Comparison of ENCODE assay signal across 14 cellular contexts in the genomic region with DNA sequence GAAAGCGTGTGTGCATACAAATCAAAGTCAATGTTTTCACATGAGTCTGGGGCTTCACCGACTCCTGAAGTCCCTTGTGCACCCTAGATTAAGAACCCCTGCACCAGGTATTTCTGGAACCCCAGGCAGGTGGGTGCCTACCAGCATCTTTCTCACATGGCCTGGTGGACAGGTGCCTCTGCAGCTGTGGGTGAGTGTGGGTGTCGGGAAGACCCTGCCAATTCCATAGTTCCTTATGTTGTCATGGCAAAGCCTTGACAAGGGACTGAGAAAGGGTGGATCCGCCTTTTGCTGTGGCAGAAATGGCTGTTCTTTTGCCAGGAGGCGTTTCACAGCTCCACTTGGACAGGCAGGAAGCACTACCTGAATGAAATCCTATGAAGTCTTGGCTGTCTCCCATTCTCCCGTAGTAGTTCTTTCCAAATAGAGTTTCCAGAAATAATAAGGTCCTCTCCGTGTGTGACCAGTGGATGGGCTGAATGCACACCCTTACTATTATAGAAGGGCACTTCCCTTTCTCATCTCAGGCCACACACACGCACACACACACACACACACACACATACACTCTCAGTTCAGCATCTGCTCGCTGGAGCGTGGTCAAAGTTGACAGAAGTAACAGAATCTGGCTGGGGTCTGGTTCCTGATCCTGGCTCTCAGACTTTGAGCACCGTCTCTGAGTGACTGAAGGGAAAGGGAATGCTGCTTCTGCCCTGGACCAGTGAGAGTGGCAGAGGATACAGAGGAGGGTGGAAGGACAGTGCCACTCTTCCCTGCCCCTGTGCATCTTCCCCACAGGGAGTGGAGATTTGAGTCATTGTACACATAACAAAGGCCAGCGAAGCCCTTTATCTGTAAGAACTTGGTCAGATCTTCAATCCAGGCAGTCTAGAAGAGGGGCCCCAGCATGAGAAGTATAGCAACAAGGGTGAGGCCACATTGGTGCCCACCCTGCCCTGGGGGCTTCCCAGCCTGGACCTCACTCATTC. TPM values are rescaled to one million over a fixed set of nuclear protein-coding genes. Genes with fewer than 3 reads are reported as not detected.
A peak's percentile ranks its signal among the peaks of the same experiment; 100 is the strongest.
DNase-seq lines count a peak whose midpoint lies in the region; ATAC-seq and TF ChIP-seq lines count a peak whose summit lies in the region.
"Had no signal": no experiment of that assay in that cellular context is flagged by ENCODE, and none has a peak within 500 bp of the region (broad histone marks: within the 10 kb centered on the region; RNA-seq: fewer than 3 reads in every experiment).

No MANE protein-coding gene starts in this region.

- in situ Hi-C loops in GM13976 (cut with MboI; ENCODE audit: low sequenced_read_pairs, unreplicated experiment) = no loop called here

- H3K9me3 ChIP-seq in HEK293 (ENCODE audit: control insufficient read depth, insufficient read depth, low read depth, low read length) (no peaks in the 10 kb centered on the region), OCI-LY1 (ENCODE audit: low read length) (no peaks in the 10 kb centered on the region)
- H3K9me3 ChIP-seq: SK-N-SH had no signal

- peaks cover 13% of the 10 kb centered on the region for H3K4me1 Mint-ChIP-seq in neural crest cell
- H3K4me1 Mint-ChIP-seq: activated CD4-positive, alpha-beta T cell treated with anti-CD3 and anti-CD28 coated beads for 36 hours had no signal

- no peak overlapping the region for H3K4me3 ChIP-seq in HEK293 (ENCODE audit: low read depth, low read length)
- H3K4me3 ChIP-seq in OCI-LY1 (ENCODE audit: low read depth, low read length, poor library complexity, severe bottlenecking) = no peak overlapping the region

- H3K36me3 Mint-ChIP-seq in neural crest cell (ENCODE audit: low read depth) = peaks cover 20% of the 10 kb centered on the region

- no peaks in the 10 kb centered on the region for H3K4me1 ChIP-seq in HEK293 (ENCODE audit: control insufficient read depth, insufficient read depth, low read length)
- H3K4me1 ChIP-seq in OCI-LY1 (ENCODE audit: insufficient read depth, low read length, severe bottlenecking) = peaks cover 29% of the 10 kb centered on the region

- H3K9me3 Mint-ChIP-seq in neural crest cell = no peaks in the 10 kb centered on the region

- CTCF ChIA-PET in HEK293 (lab: Yijun Ruan, JAX) = no interaction called here

- no peak overlapping the region for H3K4me3 Mint-ChIP-seq in neural crest cell
- H3K4me3 Mint-ChIP-seq: activated CD4-positive, alpha-beta T cell treated with anti-CD3 and anti-CD28 coated beads for 36 hours had no signal

- H3K27me3 Mint-ChIP-seq in neural crest cell (ENCODE audit: low read depth) = no peaks in the 10 kb centered on the region
- H3K27me3 Mint-ChIP-seq: activated CD4-positive, alpha-beta T cell treated with anti-CD3 and anti-CD28 coated beads for 36 hours had no signal

- ATAC-seq in HG02973 (IDR thresholded peaks at IDR 0.05; ENCODE audit: unreplicated experiment) = no peak
- ATAC-seq in HG03520 (IDR thresholded peaks at IDR 0.05; ENCODE audit: unreplicated experiment) = no peak
- ATAC-seq: activated CD4-positive, alpha-beta T cell treated with anti-CD3 and anti-CD28 coated beads for 36 hours had no signal

- peak overlapping the region; percentile 1 for H3K27ac Mint-ChIP-seq in neural crest cell (ENCODE audit: unreplicated experiment)
- H3K27ac Mint-ChIP-seq: activated CD4-positive, alpha-beta T cell treated with anti-CD3 and anti-CD28 coated beads for 36 hours had no signal

- no peaks in the 10 kb centered on the region for H4K20me1 ChIP-seq in OCI-LY1 (ENCODE audit: insufficient read depth, low read length)

- no peak overlapping the region for H3K9ac ChIP-seq in OCI-LY1 (ENCODE audit: low read length)
- H3K9ac ChIP-seq: SK-N-SH had no signal

- TF ChIP-seq CTCF in GM13976 (IDR thresholded peaks at IDR 0.05; ENCODE audit: borderline replicate concordance, control extremely low read depth, extremely low read depth, insufficient read depth, missing control alignments) = no peak
- TF ChIP-seq CTCF in HEK293 (tag by site-specific recombination; IDR thresholded peaks at IDR 0.05) = no peak
- TF ChIP-seq CTCF in OCI-LY1 (IDR thresholded peaks at IDR 0.05; ENCODE audit: low read length) = no peak
- TF ChIP-seq CTCF in neural crest cell (conservative IDR thresholded peaks at IDR 0.05) = no peak

- DNase-seq in GM13976 (ENCODE audit: low spot score) (peak; percentile 67), neural crest cell (ENCODE audit: low read depth, low spot score) (no peak), HUDEP-2 (lab: John Stamatoyannopoulos, UW; ENCODE audit: unreplicated experiment in 76 of 76) (no peak)
- DNase-seq in stimulated activated CD4-positive, alpha-beta T cell treated with anti-CD3 and anti-CD28 coated beads, Interleukin-2, amount 100 ng/mL, for 24 hours = no peak
- DNase-seq: activated CD4-positive, alpha-beta T cell treated with anti-CD3 and anti-CD28 coated beads for 36 hours; activated naive CD4-positive, alpha-beta T cell treated with Interleukin-2 at 50 U/mL for 16 hours; DMS79 treated with DMSO at 0.1 percent for 48 hours; KG1; NCI-H510A had no signal

- no peaks in the 10 kb centered on the region for H3K27me3 ChIP-seq in OCI-LY1 (ENCODE audit: insufficient read depth, low read length)

- no peak overlapping the region for H3K4me2 ChIP-seq in OCI-LY1 (ENCODE audit: low read length)

- POLR2A ChIA-PET in HEK293 (lab: Yijun Ruan, JAX) = no interaction called here

- H3K79me2 ChIP-seq in OCI-LY1 (ENCODE audit: insufficient read depth, low read length) = no peaks in the 10 kb centered on the region

- no peaks in the 10 kb centered on the region for H3F3A ChIP-seq in OCI-LY1 (ENCODE audit: insufficient read depth, low read length)

- H3K36me3 ChIP-seq in HEK293 (ENCODE audit: control insufficient read depth in 2 of 2, insufficient read depth in 1 of 2, low read length in 2 of 2) (peaks cover 6 to 80% of the 10 kb centered on the region in 2 experiments; a peak in 2 of 3 replicates), OCI-LY1 (ENCODE audit: insufficient read depth, low read length) (peaks cover 16% of the 10 kb centered on the region; the same call in 1 of the 2 replicates)

- H3K9me2 ChIP-seq in OCI-LY1 (ENCODE audit: low read depth, low read length) = no peaks in the 10 kb centered on the region
- H3K9me2 ChIP-seq: SK-N-SH had no signal

- no peak overlapping the region for H2AFZ ChIP-seq in OCI-LY1 (ENCODE audit: low read length)

- no peak overlapping the region for H3K27ac ChIP-seq in HEK293 (ENCODE audit: extremely low read depth, low read depth, low read length)
- peak overlapping the region; percentile 28 for H3K27ac ChIP-seq in OCI-LY1 (ENCODE audit: low read depth, low read length, poor library complexity, severe bottlenecking)

TF ChIP-seq in HEK293, 187 proteins besides CTCF, POLR2A, EP300 and RAD21:
- TF ChIP-seq ZNF292 (tag by site-specific recombination; IDR thresholded peaks at IDR 0.05; ENCODE audit: borderline replicate concordance, low read depth) = no peak
- TF ChIP-seq, protein P1, sequence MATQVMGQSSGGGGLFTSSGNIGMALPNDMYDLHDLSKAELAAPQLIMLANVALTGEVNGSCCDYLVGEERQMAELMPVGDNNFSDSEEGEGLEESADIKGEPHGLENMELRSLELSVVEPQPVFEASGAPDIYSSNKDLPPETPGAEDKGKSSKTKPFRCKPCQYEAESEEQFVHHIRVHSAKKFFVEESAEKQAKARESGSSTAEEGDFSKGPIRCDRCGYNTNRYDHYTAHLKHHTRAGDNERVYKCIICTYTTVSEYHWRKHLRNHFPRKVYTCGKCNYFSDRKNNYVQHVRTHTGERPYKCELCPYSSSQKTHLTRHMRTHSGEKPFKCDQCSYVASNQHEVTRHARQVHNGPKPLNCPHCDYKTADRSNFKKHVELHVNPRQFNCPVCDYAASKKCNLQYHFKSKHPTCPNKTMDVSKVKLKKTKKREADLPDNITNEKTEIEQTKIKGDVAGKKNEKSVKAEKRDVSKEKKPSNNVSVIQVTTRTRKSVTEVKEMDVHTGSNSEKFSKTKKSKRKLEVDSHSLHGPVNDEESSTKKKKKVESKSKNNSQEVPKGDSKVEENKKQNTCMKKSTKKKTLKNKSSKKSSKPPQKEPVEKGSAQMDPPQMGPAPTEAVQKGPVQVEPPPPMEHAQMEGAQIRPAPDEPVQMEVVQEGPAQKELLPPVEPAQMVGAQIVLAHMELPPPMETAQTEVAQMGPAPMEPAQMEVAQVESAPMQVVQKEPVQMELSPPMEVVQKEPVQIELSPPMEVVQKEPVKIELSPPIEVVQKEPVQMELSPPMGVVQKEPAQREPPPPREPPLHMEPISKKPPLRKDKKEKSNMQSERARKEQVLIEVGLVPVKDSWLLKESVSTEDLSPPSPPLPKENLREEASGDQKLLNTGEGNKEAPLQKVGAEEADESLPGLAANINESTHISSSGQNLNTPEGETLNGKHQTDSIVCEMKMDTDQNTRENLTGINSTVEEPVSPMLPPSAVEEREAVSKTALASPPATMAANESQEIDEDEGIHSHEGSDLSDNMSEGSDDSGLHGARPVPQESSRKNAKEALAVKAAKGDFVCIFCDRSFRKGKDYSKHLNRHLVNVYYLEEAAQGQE (tag by site-specific recombination; IDR thresholded peaks at IDR 0.05) = peak; percentile 48

RNA-seq across cellular contexts. Expression of a gene that starts 38.7 kb away (rescaled TPM):
- total RNA-seq in neural crest cell = 14.2 and 17.7 TPM in 2 replicates
